In the genomic region with DNA sequence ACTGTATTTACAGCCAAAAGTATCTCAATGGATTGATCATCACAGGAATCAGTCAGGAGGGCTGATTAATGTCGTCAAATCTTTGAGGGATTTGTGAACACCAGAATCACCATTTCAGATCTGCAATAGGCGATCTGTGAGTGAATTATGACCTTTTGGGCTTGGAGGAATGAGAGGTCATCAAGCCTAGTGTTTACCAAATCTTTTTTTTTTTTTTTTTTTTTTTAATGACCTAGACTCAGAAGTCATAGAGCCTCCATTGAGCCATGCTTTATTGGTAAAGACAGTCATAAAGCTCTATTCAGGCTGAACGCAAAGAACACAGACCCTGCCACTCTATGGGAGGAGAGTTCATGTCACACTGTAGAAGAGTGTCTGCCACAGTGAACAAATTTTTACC, we compare ENCODE assay signal across 20 cellular contexts.
DNase-seq lines count a peak whose midpoint lies in the region; ATAC-seq, FAIRE-seq and TF ChIP-seq lines count a peak whose summit lies in the region.
"Had no signal": no experiment of that assay in that cellular context is flagged by ENCODE, and none has a peak within 500 bp of the region (broad histone marks: within the 10 kb centered on the region; RNA-seq: fewer than 3 reads in every experiment).

No MANE protein-coding gene starts in this region.

- TF ChIP-seq EP300 in HepG2 (IDR thresholded peaks at IDR 0.05; ENCODE audit: low read depth in 2 of 2, low read length in 2 of 2): no peak
- TF ChIP-seq EP300 in HepG2 (CRISPR knock-in tag; IDR thresholded peaks at IDR 0.05; ENCODE audit: borderline replicate concordance): no peak

- no peak overlapping the region for H3K23ac ChIP-seq in IMR-90 (ENCODE audit: low read depth, low read length)

- peak overlapping the region; percentile 25; the same call in 1 of the 2 replicates for H2AK5ac ChIP-seq in IMR-90 (ENCODE audit: low read depth, low read length)

- H2BK120ac ChIP-seq in IMR-90 (ENCODE audit: low read depth, low read length): peak overlapping the region; percentile 17; the same call in 1 of the 2 replicates

- CTCF ChIA-PET in IMR-90 (lab: Yijun Ruan, JAX) (no interaction called here), HepG2 (lab: Yijun Ruan, JAX; ENCODE audit: low intra/inter-chr PET ratio, low total read pairs) (no interaction called here)

- no peaks in the 10 kb centered on the region for H4K20me1 ChIP-seq in IMR-90 (ENCODE audit: insufficient read depth, low read length)
- H4K20me1 ChIP-seq in HepG2 (ENCODE audit: insufficient read depth, low read length): no peaks in the 10 kb centered on the region

- no peaks in the 10 kb centered on the region for H3K27me3 ChIP-seq in IMR-90 (ENCODE audit: control insufficient read depth, insufficient read depth, low read length)
- H3K27me3 ChIP-seq in HepG2 (ENCODE audit: control insufficient read depth in 1 of 2, insufficient read depth in 2 of 2, low read length in 2 of 2): no peaks in the 10 kb centered on the region
- H3K27me3 ChIP-seq: BE2C had no signal

- no peak overlapping the region for H4K5ac ChIP-seq in IMR-90 (ENCODE audit: low read depth, low read length)

- no peak overlapping the region for H4K8ac ChIP-seq in IMR-90 (ENCODE audit: low read depth in 2 of 2, low read length in 2 of 2)

- FAIRE-seq in HepG2 (lab: Jason Lieb, UNC): no peak
- FAIRE-seq: H54 had no signal

- no peak overlapping the region for H3K27ac ChIP-seq in IMR-90 (ENCODE audit: insufficient read depth, low read length)
- no peak overlapping the region for H3K27ac ChIP-seq in HepG2 (ENCODE audit: extremely low read length, insufficient read depth, low read length)
- H3K27ac ChIP-seq: HL-60 had no signal

- no peaks in the 10 kb centered on the region for H3K9me3 ChIP-seq in IMR-90 (ENCODE audit: control insufficient read depth, insufficient read depth, low read length)
- no peaks in the 10 kb centered on the region for H3K9me3 ChIP-seq in HepG2 (ENCODE audit: low read length)
- H3K9me3 ChIP-seq: BE2C had no signal

- H2BK15ac ChIP-seq in IMR-90 (ENCODE audit: low read depth, low read length): no peak overlapping the region; the same call in 2 of the 3 replicates

- ATAC-seq in IMR-90 (ENCODE audit: low read depth) (no peak), HepG2 (no peak)
- ATAC-seq: GM23338 had no signal

- no peaks in the 10 kb centered on the region for H3K36me3 ChIP-seq in IMR-90 (ENCODE audit: control insufficient read depth, insufficient read depth, low read length)
- no peaks in the 10 kb centered on the region for H3K36me3 ChIP-seq in HepG2 (replicated peaks in 1 of 2; ENCODE audit: control insufficient read depth in 1 of 2, insufficient read depth in 2 of 2, low read length in 2 of 2)
- H3K36me3 ChIP-seq: BE2C had no signal

- no peak overlapping the region for H3K4me2 ChIP-seq in IMR-90 (ENCODE audit: low read depth, low read length)
- no peak overlapping the region for H3K4me2 ChIP-seq in HepG2 (ENCODE audit: low read depth, low read length)
- H3K4me2 ChIP-seq: GM23338 had no signal

- no peak overlapping the region for H3K4ac ChIP-seq in IMR-90 (ENCODE audit: low read depth, low read length)

- no peak for TF ChIP-seq CTCF in IMR-90 (conservative IDR thresholded peaks at IDR 0.05; ENCODE audit: low read depth, low read length)
- no peak for TF ChIP-seq CTCF in HepG2 (CRISPR knock-in tag; IDR thresholded peaks at IDR 0.05)

- no peak overlapping the region for H2AFZ ChIP-seq in IMR-90 (replicated peaks; ENCODE audit: low read length, poor library complexity)
- H2AFZ ChIP-seq in HepG2 (ENCODE audit: low read length): no peak overlapping the region
- H2AFZ ChIP-seq: GM23338 had no signal

- no peak overlapping the region for H2BK5ac ChIP-seq in IMR-90 (ENCODE audit: low read depth, low read length, poor library complexity, severe bottlenecking)

- H3K4me1 ChIP-seq in IMR-90 (ENCODE audit: control insufficient read depth, insufficient read depth, low read length) (peaks cover 12% of the 10 kb centered on the region), HepG2 (ENCODE audit: insufficient read depth, low read length) (peaks cover 57% of the 10 kb centered on the region)

- no peaks in the 10 kb centered on the region for H3K79me2 ChIP-seq in HepG2 (ENCODE audit: insufficient read depth, low read length)

- no peak overlapping the region for H3K18ac ChIP-seq in IMR-90 (ENCODE audit: low read depth, low read length)

- in situ Hi-C loops in IMR-90 (cut with MboI; ENCODE audit: low sequenced_read_pairs) (no loop called here), HepG2 (cut with HindIII; ENCODE audit: extremely low pct_ligation_motif_present, low pct_unique_long_range_greater_than_20kb) (no loop called here)

- DNase-seq in NCI-H146 (lab: John Stamatoyannopoulos, UW) (peak; percentile 32), NCI-H146 treated with DMSO at 0.1 percent for 48 hours (lab: John Stamatoyannopoulos, UW; ENCODE audit: unreplicated experiment) (no peak), IMR-90 (no peak), HepG2 (ENCODE audit: low spot score) (no peak), COLO668 (lab: John Stamatoyannopoulos, UW; ENCODE audit: unreplicated experiment) (no peak), activated gamma-delta T cell (lab: John Stamatoyannopoulos, UW) (no peak), amygdala (lab: John Stamatoyannopoulos, UW) (no peak), T-helper 1 cell (no peak)
- DNase-seq: 8988T; ACHN; BE2C; C1 segment of cervical spinal cord; CD4-positive, alpha-beta T cell; DMS79 treated with DMSO at 0.1 percent for 48 hours; GF-D8; HCEC 1CT; HFFc6 had no signal

- no CpG with 5 or more reads among the region's 3 CpGs for WGBS in IMR-90 (ENCODE audit: extremely low coverage in 2 of 2, insufficient read length in 1 of 2), 2 experiments
- WGBS in HepG2 (ENCODE audit: low lambda C conversion rate): 90% methylated on average over 3 of the region's 3 CpGs

- H3K9me1 ChIP-seq in IMR-90 (ENCODE audit: insufficient read depth, low read length): peaks cover 6% of the 10 kb centered on the region; the same call in 1 of the 2 replicates

- TF ChIP-seq POLR2A in IMR-90 (IDR thresholded peaks at IDR 0.05; ENCODE audit: low read depth, low read length) (no peak), HepG2 (IDR thresholded peaks at IDR 0.05; ENCODE audit: insufficient read depth in 1 of 2, low read depth in 2 of 2, low read length in 2 of 2) (no peak)

- dilution Hi-C loops in IMR-90 (cut with HindIII; ENCODE audit: low sequenced_read_pairs, unreplicated experiment): no loop called here

- POLR2A ChIA-PET in IMR-90 (lab: Charles Lee; ENCODE audit: unreplicated experiment) (no interaction called here), HepG2 (lab: Yijun Ruan, JAX) (no interaction called here)

- intact Hi-C loops in IMR-90 (cut with micrococcal nuclease): no loop called here
- intact Hi-C loops in HepG2 (cut with micrococcal nuclease; ENCODE audit: unreplicated experiment): no loop called here

- H3K4me3 ChIP-seq in IMR-90 (ENCODE audit: insufficient read depth, low read depth, low read length) (no peak overlapping the region), HepG2 (replicated peaks in 1 of 3; ENCODE audit: insufficient read depth in 1 of 3, low read depth in 2 of 3, low read length in 3 of 3) (no peak overlapping the region)
- H3K4me3 ChIP-seq: GM23338 had no signal

- no peak overlapping the region for H3K56ac ChIP-seq in IMR-90 (ENCODE audit: extremely low read depth, insufficient read depth, low read length)

- H3K9ac ChIP-seq in IMR-90 (ENCODE audit: low read depth, low read length): no peak overlapping the region
- H3K9ac ChIP-seq in HepG2 (ENCODE audit: insufficient read depth, low read depth, low read length): no peak overlapping the region

- TF ChIP-seq RAD21 in IMR-90 (IDR thresholded peaks at IDR 0.05; ENCODE audit: low read length) (no peak), HepG2 (CRISPR knock-in tag; IDR thresholded peaks at IDR 0.05) (no peak)

- H4K91ac ChIP-seq in IMR-90 (ENCODE audit: insufficient read depth, low read depth, low read length): no peak overlapping the region

- H3K14ac ChIP-seq in IMR-90 (replicated peaks; ENCODE audit: low read depth, low read length): no peak overlapping the region

- BruUV-seq in IMR-90 (replicated peaks; lab: Mats Ljungman, UMichigan) (no TSS peak), HepG2 (replicated peaks; lab: Mats Ljungman, UMichigan) (no TSS peak)

- 0 out of 2 replicates have a peak overlapping the region, but pooled peaks have one; percentile 51 for H2BK20ac ChIP-seq in IMR-90 (ENCODE audit: low read depth, low read length)

- H2AK9ac ChIP-seq in IMR-90 (replicated peaks; ENCODE audit: low read depth, low read length, poor library complexity): no peak overlapping the region

- H3K79me1 ChIP-seq in IMR-90 (ENCODE audit: low read depth in 1 of 2, low read length in 2 of 2): no peaks in the 10 kb centered on the region; a peak in 1 of 4 replicates

TF ChIP-seq in IMR-90, 13 proteins besides CTCF, POLR2A, EP300 and RAD21 (continues in another document):
- TF ChIP-seq, protein P1, sequence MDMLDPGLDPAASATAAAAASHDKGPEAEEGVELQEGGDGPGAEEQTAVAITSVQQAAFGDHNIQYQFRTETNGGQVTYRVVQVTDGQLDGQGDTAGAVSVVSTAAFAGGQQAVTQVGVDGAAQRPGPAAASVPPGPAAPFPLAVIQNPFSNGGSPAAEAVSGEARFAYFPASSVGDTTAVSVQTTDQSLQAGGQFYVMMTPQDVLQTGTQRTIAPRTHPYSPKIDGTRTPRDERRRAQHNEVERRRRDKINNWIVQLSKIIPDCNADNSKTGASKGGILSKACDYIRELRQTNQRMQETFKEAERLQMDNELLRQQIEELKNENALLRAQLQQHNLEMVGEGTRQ (IDR thresholded peaks at IDR 0.05; ENCODE audit: low read depth, low read length): no peak
- no peak for TF ChIP-seq NFE2L2 (IDR thresholded peaks at IDR 0.05; ENCODE audit: low read depth, low read length)
- TF ChIP-seq MXI1 (IDR thresholded peaks at IDR 0.05; ENCODE audit: borderline replicate concordance, low read depth, low read length): no peak
- TF ChIP-seq BHLHE40 (IDR thresholded peaks at IDR 0.05; ENCODE audit: low read depth, low read length): no peak
- TF ChIP-seq MAZ (IDR thresholded peaks at IDR 0.05; ENCODE audit: borderline replicate concordance, low read depth, low read length): no peak

TF ChIP-seq in HepG2, 621 proteins besides CTCF, POLR2A, EP300 and RAD21 (continues in another document):
- TF ChIP-seq, protein P2, sequence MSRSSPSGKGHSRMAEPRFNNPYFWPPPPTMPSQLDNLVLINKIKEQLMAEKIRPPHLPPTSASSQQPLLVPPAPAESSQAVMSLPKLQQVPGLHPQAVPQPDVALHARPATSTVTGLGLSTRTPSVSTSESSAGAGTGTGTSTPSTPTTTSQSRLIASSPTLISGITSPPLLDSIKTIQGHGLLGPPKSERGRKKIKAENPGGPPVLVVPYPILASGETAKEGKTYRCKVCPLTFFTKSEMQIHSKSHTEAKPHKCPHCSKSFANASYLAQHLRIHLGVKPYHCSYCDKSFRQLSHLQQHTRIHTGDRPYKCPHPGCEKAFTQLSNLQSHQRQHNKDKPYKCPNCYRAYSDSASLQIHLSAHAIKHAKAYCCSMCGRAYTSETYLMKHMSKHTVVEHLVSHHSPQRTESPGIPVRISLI (CRISPR knock-in tag; IDR thresholded peaks at IDR 0.05; ENCODE audit: borderline replicate concordance): 0 out of 2 replicates have a peak, but pooled peaks have one; percentile 26
- no peak for TF ChIP-seq FOXM1 (CRISPR knock-in tag; IDR thresholded peaks at IDR 0.05)
